In the genomic region with DNA sequence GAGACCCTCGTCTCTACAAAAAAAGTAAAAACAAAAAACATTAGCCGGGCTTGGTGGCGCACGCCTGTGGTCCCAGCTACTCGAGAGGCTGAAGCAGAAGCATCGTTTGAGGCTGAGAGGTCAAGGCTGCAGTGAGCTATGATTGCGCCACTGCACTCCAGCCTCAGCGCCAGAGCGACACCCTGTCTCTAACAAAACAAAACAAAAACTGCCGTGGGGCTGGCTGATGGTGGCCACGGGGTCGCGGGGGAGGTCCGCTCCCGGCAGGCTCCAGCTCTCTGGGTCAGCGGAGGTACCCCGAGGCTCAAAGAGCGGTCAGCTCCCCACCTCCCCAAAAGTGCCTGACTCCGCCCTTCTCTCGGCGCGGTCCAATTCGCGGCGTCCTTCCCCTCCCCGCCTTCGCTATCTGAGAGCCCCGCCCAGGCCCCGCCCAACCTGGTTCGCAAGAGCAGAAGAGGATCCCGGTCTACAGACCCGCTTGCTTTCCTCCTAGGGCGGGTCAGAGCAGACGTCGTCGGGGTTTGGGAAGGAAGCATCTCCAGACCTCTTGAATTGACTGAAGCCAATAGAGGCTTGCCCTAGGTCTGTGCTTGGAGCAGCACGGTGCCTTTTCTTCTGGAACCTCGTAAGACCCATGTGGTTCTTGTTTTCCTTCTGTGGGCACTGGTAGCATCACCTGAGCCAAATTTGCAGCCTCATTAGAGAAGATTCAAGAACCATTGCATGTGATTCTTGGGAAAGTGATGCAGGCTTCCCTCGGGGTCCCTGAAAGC, we compare ENCODE assay signal across 9 cellular contexts. TPM values are rescaled to one million over a fixed set of nuclear protein-coding genes. Genes with fewer than 3 reads are reported as not detected.
DNase-seq lines count a peak whose midpoint lies in the region; ATAC-seq and TF ChIP-seq lines count a peak whose summit lies in the region.
"Had no signal": no experiment of that assay in that cellular context is flagged by ENCODE, and none has a peak within 500 bp of the region (broad histone marks: within the 10 kb centered on the region; RNA-seq: fewer than 3 reads in every experiment).

No MANE protein-coding gene starts in this region.

- no peaks in the 10 kb centered on the region for H3K36me3 ChIP-seq in esophagus muscularis mucosa

- TF ChIP-seq EP300 in esophagus muscularis mucosa (IDR thresholded peaks at IDR 0.05), result no peak

- H3K4me1 ChIP-seq in esophagus muscularis mucosa, result peaks cover 12 to 35% (median 34%) of the 10 kb centered on the region in 4 donors

- DNase-seq in CD1c-positive myeloid dendritic cell (ENCODE audit: extremely low spot score) (peak; percentile 11), NCI-H82 (lab: John Stamatoyannopoulos, UW) (peak; percentile 78), esophagus muscularis mucosa (ENCODE audit: extremely low spot score) (no peak), HCEC 1CT (no peak), GDM1 (lab: John Stamatoyannopoulos, UW) (no peak)
- DNase-seq in stimulated activated CD4-positive, alpha-beta T cell treated with anti-CD3 and anti-CD28 coated beads, Interleukin-12 subunit alpha, Interleukin-12 subunit beta, amount 100 ng/mL, for 48 hours (ENCODE audit: low read depth in 2 of 3, low spot score in 1 of 3), result peak in 2 of 3 donors; percentile 18 to 38

- TF ChIP-seq POLR2A in esophagus muscularis mucosa (IDR thresholded peaks at IDR 0.05; ENCODE audit: low read depth), result no peak

- intact Hi-C loops in esophagus muscularis mucosa (cut with DNase I), result no loop called here

- H3K9me3 ChIP-seq in esophagus muscularis mucosa, result no peaks in the 10 kb centered on the region

- peaks cover 0 to 81% (median 57%) of the 10 kb centered on the region in 4 donors for H3K27me3 ChIP-seq in esophagus muscularis mucosa

- ATAC-seq in GM19372 (IDR thresholded peaks at IDR 0.05; ENCODE audit: low read depth, unreplicated experiment) (peak; percentile 67), HG03108 (IDR thresholded peaks at IDR 0.05; ENCODE audit: unreplicated experiment) (no peak)

- 3% methylated on average over 13 of the region's 39 CpGs for WGBS in esophagus muscularis mucosa

- H3K27ac ChIP-seq in esophagus muscularis mucosa (replicated peaks in 1 of 4), result no peak overlapping the region
- H3K27ac ChIP-seq: epithelial cell of prostate had no signal

- H3K4me3 ChIP-seq in esophagus muscularis mucosa, result peak overlapping the region; percentile 12 to 44 (median 22)

- no peak for TF ChIP-seq CTCF in esophagus muscularis mucosa (IDR thresholded peaks at IDR 0.05)

RNA-seq across cellular contexts. Expression of gene RAX, which starts 7.8 kb away (rescaled TPM):
- not detected for total RNA-seq in esophagus muscularis mucosa

RNA-seq across cellular contexts. Expression of gene GRP, which starts 45.5 kb away (rescaled TPM):
- total RNA-seq in esophagus muscularis mucosa, result 1 to 10 TPM in 3 of 4 donors, under 1 TPM in 1; 0.98 to 7.9 (median 2.5) TPM

RNA-seq across cellular contexts. Expression of gene CPLX4, which starts 53.0 kb away (rescaled TPM):
- total RNA-seq in esophagus muscularis mucosa, result not detected

Comparison
In these comparisons a context has a peak if more than half of its experiments do, and no peak if none do; other contexts are left out.
1. DNase-seq: peak in CD1c-positive myeloid dendritic cell (single experiment), NCI-H82 (single experiment) and stimulated activated CD4-positive, alpha-beta T cell treated with anti-CD3 and anti-CD28 coated beads, Interleukin-12 subunit alpha, Interleukin-12 subunit beta, amount 100 ng/mL, for 48 hours (2 of 3); none in esophagus muscularis mucosa (single experiment), HCEC 1CT (single experiment) and GDM1 (single experiment).